In the genomic region with DNA sequence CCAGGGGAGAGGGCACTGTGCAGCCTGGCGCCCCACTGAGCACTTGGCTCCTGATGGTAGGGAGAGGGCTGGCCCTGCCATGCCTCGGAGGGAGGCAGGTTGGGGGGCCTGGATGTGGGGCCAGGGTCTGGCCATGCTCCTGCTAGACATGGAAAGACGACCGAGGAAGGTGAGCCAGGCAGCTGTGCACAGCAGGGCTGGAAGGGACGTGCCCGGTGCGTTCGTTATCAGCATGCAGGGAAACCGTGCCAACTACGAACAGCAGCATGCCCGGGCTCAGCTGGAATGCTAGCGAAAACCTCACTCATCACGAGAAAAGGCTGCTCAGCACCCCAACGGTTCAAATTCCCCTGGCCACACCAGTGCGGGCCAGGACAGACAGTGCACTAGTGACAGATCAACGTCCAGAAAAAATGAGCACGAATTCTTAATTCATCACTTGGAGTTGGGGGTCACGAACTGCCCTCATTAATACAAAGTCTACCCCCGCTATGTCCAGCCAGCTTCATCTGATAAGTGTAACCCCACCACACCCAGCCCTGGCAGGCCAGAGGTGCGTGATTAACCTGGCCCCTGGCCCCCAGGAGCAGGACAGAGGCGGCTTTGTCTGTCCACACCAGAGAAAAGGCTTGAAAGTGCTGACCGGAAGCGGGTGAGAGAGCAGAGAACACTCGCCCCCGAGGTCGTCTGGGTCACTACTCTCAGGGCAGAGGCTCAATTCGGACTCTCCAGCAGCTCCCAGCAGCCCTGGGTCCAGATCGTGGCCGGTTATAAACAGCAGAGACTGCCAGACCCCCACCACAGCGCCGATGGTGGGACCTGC, we compare ENCODE assay signal across 1 cellular context.
TF ChIP-seq lines count a peak whose summit lies in the region.

No MANE protein-coding gene starts in this region.

TF ChIP-seq in HepG2, 621 proteins besides CTCF, POLR2A, EP300 and RAD21 (continued from another document and continues in another):
- TF ChIP-seq, protein P1, sequence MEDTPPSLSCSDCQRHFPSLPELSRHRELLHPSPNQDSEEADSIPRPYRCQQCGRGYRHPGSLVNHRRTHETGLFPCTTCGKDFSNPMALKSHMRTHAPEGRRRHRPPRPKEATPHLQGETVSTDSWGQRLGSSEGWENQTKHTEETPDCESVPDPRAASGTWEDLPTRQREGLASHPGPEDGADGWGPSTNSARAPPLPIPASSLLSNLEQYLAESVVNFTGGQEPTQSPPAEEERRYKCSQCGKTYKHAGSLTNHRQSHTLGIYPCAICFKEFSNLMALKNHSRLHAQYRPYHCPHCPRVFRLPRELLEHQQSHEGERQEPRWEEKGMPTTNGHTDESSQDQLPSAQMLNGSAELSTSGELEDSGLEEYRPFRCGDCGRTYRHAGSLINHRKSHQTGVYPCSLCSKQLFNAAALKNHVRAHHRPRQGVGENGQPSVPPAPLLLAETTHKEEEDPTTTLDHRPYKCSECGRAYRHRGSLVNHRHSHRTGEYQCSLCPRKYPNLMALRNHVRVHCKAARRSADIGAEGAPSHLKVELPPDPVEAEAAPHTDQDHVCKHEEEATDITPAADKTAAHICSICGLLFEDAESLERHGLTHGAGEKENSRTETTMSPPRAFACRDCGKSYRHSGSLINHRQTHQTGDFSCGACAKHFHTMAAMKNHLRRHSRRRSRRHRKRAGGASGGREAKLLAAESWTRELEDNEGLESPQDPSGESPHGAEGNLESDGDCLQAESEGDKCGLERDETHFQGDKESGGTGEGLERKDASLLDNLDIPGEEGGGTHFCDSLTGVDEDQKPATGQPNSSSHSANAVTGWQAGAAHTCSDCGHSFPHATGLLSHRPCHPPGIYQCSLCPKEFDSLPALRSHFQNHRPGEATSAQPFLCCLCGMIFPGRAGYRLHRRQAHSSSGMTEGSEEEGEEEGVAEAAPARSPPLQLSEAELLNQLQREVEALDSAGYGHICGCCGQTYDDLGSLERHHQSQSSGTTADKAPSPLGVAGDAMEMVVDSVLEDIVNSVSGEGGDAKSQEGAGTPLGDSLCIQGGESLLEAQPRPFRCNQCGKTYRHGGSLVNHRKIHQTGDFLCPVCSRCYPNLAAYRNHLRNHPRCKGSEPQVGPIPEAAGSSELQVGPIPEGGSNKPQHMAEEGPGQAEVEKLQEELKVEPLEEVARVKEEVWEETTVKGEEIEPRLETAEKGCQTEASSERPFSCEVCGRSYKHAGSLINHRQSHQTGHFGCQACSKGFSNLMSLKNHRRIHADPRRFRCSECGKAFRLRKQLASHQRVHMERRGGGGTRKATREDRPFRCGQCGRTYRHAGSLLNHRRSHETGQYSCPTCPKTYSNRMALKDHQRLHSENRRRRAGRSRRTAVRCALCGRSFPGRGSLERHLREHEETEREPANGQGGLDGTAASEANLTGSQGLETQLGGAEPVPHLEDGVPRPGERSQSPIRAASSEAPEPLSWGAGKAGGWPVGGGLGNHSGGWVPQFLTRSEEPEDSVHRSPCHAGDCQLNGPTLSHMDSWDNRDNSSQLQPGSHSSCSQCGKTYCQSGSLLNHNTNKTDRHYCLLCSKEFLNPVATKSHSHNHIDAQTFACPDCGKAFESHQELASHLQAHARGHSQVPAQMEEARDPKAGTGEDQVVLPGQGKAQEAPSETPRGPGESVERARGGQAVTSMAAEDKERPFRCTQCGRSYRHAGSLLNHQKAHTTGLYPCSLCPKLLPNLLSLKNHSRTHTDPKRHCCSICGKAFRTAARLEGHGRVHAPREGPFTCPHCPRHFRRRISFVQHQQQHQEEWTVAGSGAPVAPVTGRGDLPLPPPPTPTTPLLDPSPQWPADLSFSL (CRISPR knock-in tag; IDR thresholded peaks at IDR 0.05) = no peak
- TF ChIP-seq ZBTB7A (CRISPR knock-in tag; IDR thresholded peaks at IDR 0.05) (peak; percentile 58; the same call in 1 of the 2 replicates), RCOR2 (CRISPR knock-in tag; IDR thresholded peaks at IDR 0.05) (peak; percentile 77), ZNF660 (CRISPR knock-in tag; IDR thresholded peaks at IDR 0.05; ENCODE audit: borderline replicate concordance, low read depth) (no peak), MAF1 (CRISPR knock-in tag; IDR thresholded peaks at IDR 0.05; ENCODE audit: borderline replicate concordance) (no peak), ARHGAP35 (CRISPR knock-in tag; IDR thresholded peaks at IDR 0.05; ENCODE audit: borderline replicate concordance) (peak; percentile 32; the same call in 1 of the 2 replicates), YEATS4 (CRISPR knock-in tag; IDR thresholded peaks at IDR 0.05; ENCODE audit: borderline replicate concordance) (peak; percentile 14), ZNF24 (IDR thresholded peaks at IDR 0.05) (no peak), ZNF776 (CRISPR knock-in tag; IDR thresholded peaks at IDR 0.05) (no peak), NFYC (CRISPR knock-in tag; IDR thresholded peaks at IDR 0.05) (no peak), IRF2 (CRISPR knock-in tag; IDR thresholded peaks at IDR 0.05) (peak; percentile 85; the same call in 1 of the 2 replicates), ZNF12 (CRISPR knock-in tag; IDR thresholded peaks at IDR 0.05) (no peak), IRX3 (CRISPR knock-in tag; IDR thresholded peaks at IDR 0.05; ENCODE audit: borderline replicate concordance, low read depth) (no peak), GATAD2A (CRISPR knock-in tag; IDR thresholded peaks at IDR 0.05) (peak; percentile 90), MTA3 (CRISPR knock-in tag; IDR thresholded peaks at IDR 0.05) (no peak), NPAS2 (CRISPR knock-in tag; IDR thresholded peaks at IDR 0.05; ENCODE audit: borderline replicate concordance) (no peak), ZNF781 (CRISPR knock-in tag; IDR thresholded peaks at IDR 0.05; ENCODE audit: borderline replicate concordance, not compliant biosample characterization) (no peak), ZBTB3 (CRISPR knock-in tag; IDR thresholded peaks at IDR 0.05; ENCODE audit: borderline replicate concordance, low read depth) (peak; percentile 58; the same call in 1 of the 2 replicates), ZNF83 (CRISPR knock-in tag; IDR thresholded peaks at IDR 0.05; ENCODE audit: borderline replicate concordance) (no peak), EED (CRISPR knock-in tag; IDR thresholded peaks at IDR 0.05) (no peak), PITX1 (CRISPR knock-in tag; IDR thresholded peaks at IDR 0.05) (peak; percentile 89), YEATS2 (CRISPR knock-in tag; IDR thresholded peaks at IDR 0.05; ENCODE audit: borderline replicate concordance) (no peak), TCF12 (IDR thresholded peaks at IDR 0.05) (no peak), TCF12 (CRISPR knock-in tag; IDR thresholded peaks at IDR 0.05) (peak; percentile 59; the same call in 1 of the 2 replicates), FOSL1 (CRISPR knock-in tag; IDR thresholded peaks at IDR 0.05; ENCODE audit: borderline replicate concordance) (no peak), ZBTB38 (CRISPR knock-in tag; IDR thresholded peaks at IDR 0.05) (no peak), KLF11 (CRISPR knock-in tag; IDR thresholded peaks at IDR 0.05) (0 out of 2 replicates have a peak, but pooled peaks have one; percentile 49), GFI1 (CRISPR knock-in tag; IDR thresholded peaks at IDR 0.05; ENCODE audit: borderline replicate concordance) (peak; percentile 92), EEA1 (CRISPR knock-in tag; IDR thresholded peaks at IDR 0.05; ENCODE audit: borderline replicate concordance) (no peak), RNF2 (conservative IDR thresholded peaks at IDR 0.05; ENCODE audit: low read depth) (no peak), ZNF101 (CRISPR knock-in tag; IDR thresholded peaks at IDR 0.05; ENCODE audit: borderline replicate concordance, low read depth) (no peak)
- TF ChIP-seq, protein P2, sequence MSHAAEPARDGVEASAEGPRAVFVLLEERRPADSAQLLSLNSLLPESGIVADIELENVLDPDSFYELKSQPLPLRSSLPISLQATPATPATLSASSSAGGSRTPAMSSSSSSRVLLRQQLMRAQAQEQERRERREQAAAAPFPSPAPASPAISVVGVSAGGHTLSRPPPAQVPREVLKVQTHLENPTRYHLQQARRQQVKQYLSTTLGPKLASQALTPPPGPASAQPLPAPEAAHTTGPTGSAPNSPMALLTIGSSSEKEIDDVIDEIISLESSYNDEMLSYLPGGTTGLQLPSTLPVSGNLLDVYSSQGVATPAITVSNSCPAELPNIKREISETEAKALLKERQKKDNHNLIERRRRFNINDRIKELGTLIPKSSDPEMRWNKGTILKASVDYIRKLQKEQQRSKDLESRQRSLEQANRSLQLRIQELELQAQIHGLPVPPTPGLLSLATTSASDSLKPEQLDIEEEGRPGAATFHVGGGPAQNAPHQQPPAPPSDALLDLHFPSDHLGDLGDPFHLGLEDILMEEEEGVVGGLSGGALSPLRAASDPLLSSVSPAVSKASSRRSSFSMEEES (CRISPR knock-in tag; IDR thresholded peaks at IDR 0.05) = no peak; the same call in 1 of the 2 replicates
- TF ChIP-seq, protein P3, sequence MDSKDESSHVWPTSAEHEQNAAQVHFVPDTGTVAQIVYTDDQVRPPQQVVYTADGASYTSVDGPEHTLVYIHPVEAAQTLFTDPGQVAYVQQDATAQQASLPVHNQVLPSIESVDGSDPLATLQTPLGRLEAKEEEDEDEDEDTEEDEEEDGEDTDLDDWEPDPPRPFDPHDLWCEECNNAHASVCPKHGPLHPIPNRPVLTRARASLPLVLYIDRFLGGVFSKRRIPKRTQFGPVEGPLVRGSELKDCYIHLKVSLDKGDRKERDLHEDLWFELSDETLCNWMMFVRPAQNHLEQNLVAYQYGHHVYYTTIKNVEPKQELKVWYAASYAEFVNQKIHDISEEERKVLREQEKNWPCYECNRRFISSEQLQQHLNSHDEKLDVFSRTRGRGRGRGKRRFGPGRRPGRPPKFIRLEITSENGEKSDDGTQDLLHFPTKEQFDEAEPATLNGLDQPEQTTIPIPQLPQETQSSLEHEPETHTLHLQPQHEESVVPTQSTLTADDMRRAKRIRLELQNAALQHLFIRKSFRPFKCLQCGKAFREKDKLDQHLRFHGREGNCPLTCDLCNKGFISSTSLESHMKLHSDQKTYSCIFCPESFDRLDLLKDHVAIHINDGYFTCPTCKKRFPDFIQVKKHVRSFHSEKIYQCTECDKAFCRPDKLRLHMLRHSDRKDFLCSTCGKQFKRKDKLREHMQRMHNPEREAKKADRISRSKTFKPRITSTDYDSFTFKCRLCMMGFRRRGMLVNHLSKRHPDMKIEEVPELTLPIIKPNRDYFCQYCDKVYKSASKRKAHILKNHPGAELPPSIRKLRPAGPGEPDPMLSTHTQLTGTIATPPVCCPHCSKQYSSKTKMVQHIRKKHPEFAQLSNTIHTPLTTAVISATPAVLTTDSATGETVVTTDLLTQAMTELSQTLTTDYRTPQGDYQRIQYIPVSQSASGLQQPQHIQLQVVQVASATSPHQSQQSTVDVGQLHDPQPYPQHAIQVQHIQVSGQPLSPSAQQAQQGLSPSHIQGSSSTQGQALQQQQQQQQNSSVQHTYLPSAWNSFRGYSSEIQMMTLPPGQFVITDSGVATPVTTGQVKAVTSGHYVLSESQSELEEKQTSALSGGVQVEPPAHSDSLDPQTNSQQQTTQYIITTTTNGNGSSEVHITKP (CRISPR knock-in tag; IDR thresholded peaks at IDR 0.05; ENCODE audit: low read depth) = no peak
- TF ChIP-seq, protein P4, sequence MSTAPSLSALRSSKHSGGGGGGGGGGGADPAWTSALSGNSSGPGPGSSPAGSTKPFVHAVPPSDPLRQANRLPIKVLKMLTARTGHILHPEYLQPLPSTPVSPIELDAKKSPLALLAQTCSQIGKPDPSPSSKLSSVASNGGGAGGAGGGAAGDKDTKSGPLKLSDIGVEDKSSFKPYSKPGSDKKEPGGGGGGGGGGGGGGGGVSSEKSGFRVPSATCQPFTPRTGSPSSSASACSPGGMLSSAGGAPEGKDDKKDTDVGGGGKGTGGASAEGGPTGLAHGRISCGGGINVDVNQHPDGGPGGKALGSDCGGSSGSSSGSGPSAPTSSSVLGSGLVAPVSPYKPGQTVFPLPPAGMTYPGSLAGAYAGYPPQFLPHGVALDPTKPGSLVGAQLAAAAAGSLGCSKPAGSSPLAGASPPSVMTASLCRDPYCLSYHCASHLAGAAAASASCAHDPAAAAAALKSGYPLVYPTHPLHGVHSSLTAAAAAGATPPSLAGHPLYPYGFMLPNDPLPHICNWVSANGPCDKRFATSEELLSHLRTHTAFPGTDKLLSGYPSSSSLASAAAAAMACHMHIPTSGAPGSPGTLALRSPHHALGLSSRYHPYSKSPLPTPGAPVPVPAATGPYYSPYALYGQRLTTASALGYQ (CRISPR knock-in tag; IDR thresholded peaks at IDR 0.05) = peak; percentile 72
- TF ChIP-seq, protein P5, sequence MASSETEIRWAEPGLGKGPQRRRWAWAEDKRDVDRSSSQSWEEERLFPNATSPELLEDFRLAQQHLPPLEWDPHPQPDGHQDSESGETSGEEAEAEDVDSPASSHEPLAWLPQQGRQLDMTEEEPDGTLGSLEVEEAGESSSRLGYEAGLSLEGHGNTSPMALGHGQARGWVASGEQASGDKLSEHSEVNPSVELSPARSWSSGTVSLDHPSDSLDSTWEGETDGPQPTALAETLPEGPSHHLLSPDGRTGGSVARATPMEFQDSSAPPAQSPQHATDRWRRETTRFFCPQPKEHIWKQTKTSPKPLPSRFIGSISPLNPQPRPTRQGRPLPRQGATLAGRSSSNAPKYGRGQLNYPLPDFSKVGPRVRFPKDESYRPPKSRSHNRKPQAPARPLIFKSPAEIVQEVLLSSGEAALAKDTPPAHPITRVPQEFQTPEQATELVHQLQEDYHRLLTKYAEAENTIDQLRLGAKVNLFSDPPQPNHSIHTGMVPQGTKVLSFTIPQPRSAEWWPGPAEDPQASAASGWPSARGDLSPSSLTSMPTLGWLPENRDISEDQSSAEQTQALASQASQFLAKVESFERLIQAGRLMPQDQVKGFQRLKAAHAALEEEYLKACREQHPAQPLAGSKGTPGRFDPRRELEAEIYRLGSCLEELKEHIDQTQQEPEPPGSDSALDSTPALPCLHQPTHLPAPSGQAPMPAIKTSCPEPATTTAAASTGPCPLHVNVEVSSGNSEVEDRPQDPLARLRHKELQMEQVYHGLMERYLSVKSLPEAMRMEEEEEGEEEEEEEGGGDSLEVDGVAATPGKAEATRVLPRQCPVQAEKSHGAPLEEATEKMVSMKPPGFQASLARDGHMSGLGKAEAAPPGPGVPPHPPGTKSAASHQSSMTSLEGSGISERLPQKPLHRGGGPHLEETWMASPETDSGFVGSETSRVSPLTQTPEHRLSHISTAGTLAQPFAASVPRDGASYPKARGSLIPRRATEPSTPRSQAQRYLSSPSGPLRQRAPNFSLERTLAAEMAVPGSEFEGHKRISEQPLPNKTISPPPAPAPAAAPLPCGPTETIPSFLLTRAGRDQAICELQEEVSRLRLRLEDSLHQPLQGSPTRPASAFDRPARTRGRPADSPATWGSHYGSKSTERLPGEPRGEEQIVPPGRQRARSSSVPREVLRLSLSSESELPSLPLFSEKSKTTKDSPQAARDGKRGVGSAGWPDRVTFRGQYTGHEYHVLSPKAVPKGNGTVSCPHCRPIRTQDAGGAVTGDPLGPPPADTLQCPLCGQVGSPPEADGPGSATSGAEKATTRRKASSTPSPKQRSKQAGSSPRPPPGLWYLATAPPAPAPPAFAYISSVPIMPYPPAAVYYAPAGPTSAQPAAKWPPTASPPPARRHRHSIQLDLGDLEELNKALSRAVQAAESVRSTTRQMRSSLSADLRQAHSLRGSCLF (CRISPR knock-in tag; IDR thresholded peaks at IDR 0.05; ENCODE audit: borderline replicate concordance) = no peak
- TF ChIP-seq, protein P6, sequence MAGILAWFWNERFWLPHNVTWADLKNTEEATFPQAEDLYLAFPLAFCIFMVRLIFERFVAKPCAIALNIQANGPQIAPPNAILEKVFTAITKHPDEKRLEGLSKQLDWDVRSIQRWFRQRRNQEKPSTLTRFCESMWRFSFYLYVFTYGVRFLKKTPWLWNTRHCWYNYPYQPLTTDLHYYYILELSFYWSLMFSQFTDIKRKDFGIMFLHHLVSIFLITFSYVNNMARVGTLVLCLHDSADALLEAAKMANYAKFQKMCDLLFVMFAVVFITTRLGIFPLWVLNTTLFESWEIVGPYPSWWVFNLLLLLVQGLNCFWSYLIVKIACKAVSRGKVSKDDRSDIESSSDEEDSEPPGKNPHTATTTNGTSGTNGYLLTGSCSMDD (CRISPR knock-in tag; IDR thresholded peaks at IDR 0.05) = no peak
- TF ChIP-seq, protein P7, sequence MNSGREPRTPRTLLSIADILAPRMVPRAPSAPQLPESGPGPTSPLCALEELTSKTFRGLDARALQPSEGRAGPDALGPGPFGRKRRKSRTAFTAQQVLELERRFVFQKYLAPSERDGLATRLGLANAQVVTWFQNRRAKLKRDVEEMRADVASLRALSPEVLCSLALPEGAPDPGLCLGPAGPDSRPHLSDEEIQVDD (CRISPR knock-in tag; IDR thresholded peaks at IDR 0.05; ENCODE audit: borderline replicate concordance) = no peak
